ENCODE assay signal across 17 cellular contexts in genomic region chr12:9781360-9781759, GRCh38. TPM values are rescaled to one million over a fixed set of nuclear protein-coding genes. Genes with fewer than 3 reads are reported as not detected.
"Had no signal": no experiment of that assay in that cellular context is flagged by ENCODE, and none has a peak within 500 bp of the region (broad histone marks: within the 10 kb centered on the region; RNA-seq: fewer than 3 reads in every experiment).

No MANE protein-coding gene starts in this region.

- H3K27me3 ChIP-seq: ascending aorta, foreskin keratinocyte, SJCRH30 had no signal

- ATAC-seq: effector memory CD8-positive, alpha-beta T cell; foreskin keratinocyte; stimulated activated naive B cell treated with anti-CD40 and anti-IgM and Interleukin-4, amounts not matched to agents 10 μg/mL and 1 μg/mL and 100 μg/mL, for 72 hours had no signal

- FAIRE-seq: bronchial epithelial cell had no signal

- H3K9me3 ChIP-seq: ascending aorta, SJCRH30 had no signal

- H3K9me3 Mint-ChIP-seq: dendritic cell treated with granulocyte-macrophage colony-stimulating factor and Interleukin-4, amounts not matched to agents 40 ng/mL and 50 ng/mL, for 4 days; effector memory CD8-positive, alpha-beta T cell; type B pancreatic cell had no signal

- H3K36me3 ChIP-seq: ascending aorta, SJCRH30 had no signal

- H3K4me1 Mint-ChIP-seq: nephron progenitor cell had no signal

- H3K36me3 Mint-ChIP-seq: stimulated activated naive B cell treated with anti-CD40 and anti-IgM and Interleukin-4, amounts not matched to agents 10 μg/mL and 1 μg/mL and 100 μg/mL, for 72 hours; type B pancreatic cell had no signal

- H3K27ac Mint-ChIP-seq: activated B cell treated with CpG ODN at 0.5 μM for 24 hours; dendritic cell treated with granulocyte-macrophage colony-stimulating factor and Interleukin-4, amounts not matched to agents 40 ng/mL and 50 ng/mL, for 4 days; nephron progenitor cell; stimulated activated naive B cell treated with anti-CD40 and anti-IgM and Interleukin-4, amounts not matched to agents 10 μg/mL and 1 μg/mL and 100 μg/mL, for 72 hours; T-helper 2 cell treated with Interferon-gamma antibody and Interleukin-4, amounts not matched to agents 5 μg/mL and 100 μg/mL, for 36 hours; type B pancreatic cell had no signal

- H3K4me1 ChIP-seq: ascending aorta, foreskin keratinocyte, SJCRH30 had no signal

- H3K4me3 ChIP-seq: ascending aorta, SJCRH30 had no signal

- DNase-seq: activated B cell treated with CpG ODN at 0.5 μM for 24 hours; activated CD4-positive, alpha-beta T cell treated with anti-CD3 and anti-CD28 coated beads, Interleukin-2, amount 50 U/mL, for 1 hour; effector memory CD8-positive, alpha-beta T cell; foreskin keratinocyte; nephron progenitor cell; occipital lobe; SJCRH30; stimulated activated CD4-positive, alpha-beta T cell treated with anti-CD3 and anti-CD28 coated beads, Interleukin-2, amount 100 ng/mL, for 48 hours; stimulated activated naive B cell treated with anti-CD40 and anti-IgM and Interleukin-4, amounts not matched to agents 10 μg/mL and 1 μg/mL and 100 μg/mL, for 72 hours had no signal

- H3K27me3 Mint-ChIP-seq: activated B cell treated with CpG ODN at 0.5 μM for 24 hours; dendritic cell treated with granulocyte-macrophage colony-stimulating factor and Interleukin-4, amounts not matched to agents 40 ng/mL and 50 ng/mL, for 4 days; effector memory CD8-positive, alpha-beta T cell; stimulated activated naive B cell treated with anti-CD40 and anti-IgM and Interleukin-4, amounts not matched to agents 10 μg/mL and 1 μg/mL and 100 μg/mL, for 72 hours; type B pancreatic cell had no signal

- H3K4me3 Mint-ChIP-seq: activated B cell treated with CpG ODN at 0.5 μM for 24 hours; dendritic cell treated with granulocyte-macrophage colony-stimulating factor and Interleukin-4, amounts not matched to agents 40 ng/mL and 50 ng/mL, for 4 days; effector memory CD8-positive, alpha-beta T cell; nephron progenitor cell; stimulated activated naive B cell treated with anti-CD40 and anti-IgM and Interleukin-4, amounts not matched to agents 10 μg/mL and 1 μg/mL and 100 μg/mL, for 72 hours; T-helper 2 cell treated with Interferon-gamma antibody and Interleukin-4, amounts not matched to agents 5 μg/mL and 100 μg/mL, for 36 hours; type B pancreatic cell had no signal

- H3K27ac ChIP-seq: ascending aorta, foreskin keratinocyte, SJCRH30 had no signal

RNA-seq across cellular contexts. Expression of gene CD69, which starts 20.7 kb away (rescaled TPM):
- total RNA-seq: bronchial epithelial cell, foreskin keratinocyte, SJCRH30 had no signal
- polyA plus RNA-seq: foreskin keratinocyte had no signal

RNA-seq across cellular contexts. Expression of gene KLRF1, which starts 45.9 kb away (rescaled TPM):
- total RNA-seq: ascending aorta, bronchial epithelial cell, cerebellum, SJCRH30 had no signal

RNA-seq across cellular contexts. Expression of gene CLECL1, which starts 48.5 kb away (rescaled TPM):
- total RNA-seq: ascending aorta, bronchial epithelial cell, cerebellum, foreskin keratinocyte, lower leg skin, mesenteric fat pad, occipital lobe, SJCRH30 had no signal
- polyA plus RNA-seq: foreskin keratinocyte had no signal
